In the genomic region with DNA sequence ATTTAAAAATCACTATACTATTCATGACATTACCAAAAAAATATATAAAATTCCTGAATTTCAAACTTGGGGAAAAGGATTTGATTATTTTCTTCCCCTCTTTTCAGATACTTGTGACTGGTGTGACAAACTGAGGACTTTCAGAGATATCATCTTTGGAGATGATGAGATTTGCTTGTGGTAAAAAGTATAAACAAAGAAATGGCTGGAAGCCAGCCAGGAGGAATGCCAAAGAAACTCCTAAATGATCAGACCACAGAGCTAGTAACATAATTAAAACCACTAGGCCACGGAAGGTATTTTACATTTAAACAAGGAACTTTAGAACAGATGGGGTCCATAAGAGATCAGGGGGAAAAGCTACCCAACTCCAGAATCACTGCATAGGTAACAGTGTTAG, we compare ENCODE assay signal across 1 cellular context.
TF ChIP-seq lines count a peak whose summit lies in the region.

No MANE protein-coding gene starts in this region.

TF ChIP-seq in IMR-90, 13 proteins besides CTCF, POLR2A, EP300 and RAD21 (continued from another document):
- no peak for TF ChIP-seq RFX5 (IDR thresholded peaks at IDR 0.05; ENCODE audit: low read depth, low read length)
- no peak for TF ChIP-seq MXI1 (IDR thresholded peaks at IDR 0.05; ENCODE audit: borderline replicate concordance, low read depth, low read length)
- no peak for TF ChIP-seq CHD1 (IDR thresholded peaks at IDR 0.05; ENCODE audit: low read depth, low read length)
- no peak for TF ChIP-seq MAZ (IDR thresholded peaks at IDR 0.05; ENCODE audit: borderline replicate concordance, low read depth, low read length)
- TF ChIP-seq CEBPB (IDR thresholded peaks at IDR 0.05; ENCODE audit: low read depth, low read length): no peak
- TF ChIP-seq, protein P1, sequence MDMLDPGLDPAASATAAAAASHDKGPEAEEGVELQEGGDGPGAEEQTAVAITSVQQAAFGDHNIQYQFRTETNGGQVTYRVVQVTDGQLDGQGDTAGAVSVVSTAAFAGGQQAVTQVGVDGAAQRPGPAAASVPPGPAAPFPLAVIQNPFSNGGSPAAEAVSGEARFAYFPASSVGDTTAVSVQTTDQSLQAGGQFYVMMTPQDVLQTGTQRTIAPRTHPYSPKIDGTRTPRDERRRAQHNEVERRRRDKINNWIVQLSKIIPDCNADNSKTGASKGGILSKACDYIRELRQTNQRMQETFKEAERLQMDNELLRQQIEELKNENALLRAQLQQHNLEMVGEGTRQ (IDR thresholded peaks at IDR 0.05; ENCODE audit: low read depth, low read length): no peak
- TF ChIP-seq FOS (IDR thresholded peaks at IDR 0.05; ENCODE audit: low read depth, low read length): no peak
- TF ChIP-seq SMC3 (IDR thresholded peaks at IDR 0.05; ENCODE audit: low read depth, low read length): no peak
- TF ChIP-seq RCOR1 (IDR thresholded peaks at IDR 0.05; ENCODE audit: insufficient replicate concordance, low read length): no peak
- no peak for TF ChIP-seq BHLHE40 (IDR thresholded peaks at IDR 0.05; ENCODE audit: low read depth, low read length)
- no peak for TF ChIP-seq NFE2L2 (IDR thresholded peaks at IDR 0.05; ENCODE audit: low read depth, low read length)
